8 cellular contexts compared by ENCODE assay signal in the genomic region with DNA sequence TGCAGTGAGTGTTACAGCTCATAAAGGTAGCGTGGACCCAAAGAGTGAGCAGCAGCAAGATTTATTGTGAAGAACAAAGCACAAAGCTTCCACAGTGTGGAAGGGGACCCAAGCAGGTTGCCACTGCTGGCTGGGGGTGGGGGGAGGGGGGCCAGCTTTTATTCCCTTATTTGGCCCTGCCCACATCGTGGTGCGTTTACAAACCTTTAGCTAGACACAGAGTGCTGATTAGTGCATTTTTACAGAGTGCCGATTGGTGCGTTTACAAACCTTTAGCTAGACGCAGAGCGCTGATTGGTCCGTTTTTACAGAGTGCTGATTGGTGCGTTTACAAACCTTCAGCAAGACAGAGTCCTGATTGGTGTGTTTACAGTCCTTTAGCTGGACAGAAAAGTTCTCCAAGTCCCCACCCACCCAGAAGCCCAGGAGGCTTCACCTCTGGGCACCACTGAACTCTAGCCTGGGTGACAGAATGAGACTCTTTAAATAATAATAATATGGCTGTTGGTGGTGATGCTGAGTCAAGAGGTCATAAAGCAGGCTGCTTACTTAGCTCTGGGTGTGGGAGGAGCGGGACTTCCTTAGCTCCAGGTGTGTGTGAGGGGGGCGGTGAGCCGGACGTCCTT. TPM values are rescaled to one million over a fixed set of nuclear protein-coding genes. Genes with fewer than 3 reads are reported as not detected.
DNase-seq lines count a peak whose midpoint lies in the region; ATAC-seq, FAIRE-seq and TF ChIP-seq lines count a peak whose summit lies in the region.
"Not testable (repeated sequence)": the region's sequence is repeated elsewhere in the genome, so short reads cannot be mapped to it uniquely, and the experiment has no call there.

No MANE protein-coding gene starts in this region.

- H3K27ac Mint-ChIP-seq in T-helper 17 cell (peak overlapping the region; percentile 94), osteocyte (ENCODE audit: unreplicated experiment) (peak overlapping the region; percentile 83)

- H3K79me2 ChIP-seq in HCT116 (ENCODE audit: insufficient read depth, low read length): not testable (repeated sequence)
- peaks cover 87% of the 10 kb centered on the region for H3K79me2 ChIP-seq in K562 (ENCODE audit: control insufficient read depth, insufficient read depth, low read length)

- in situ Hi-C loops in K562 (cut with MboI): not testable (repeated sequence)

- not testable (repeated sequence) for TF ChIP-seq RAD21 in HCT116 (IDR thresholded peaks at IDR 0.05; ENCODE audit: low read depth); K562 (CRISPR knock-in tag; conservative IDR thresholded peaks at IDR 0.05 in 1 of 2, IDR thresholded peaks at IDR 0.05 in 1 of 2)

- H3K9me1 ChIP-seq in K562 (ENCODE audit: control insufficient read depth, insufficient read depth, low read length): not testable (repeated sequence)

- H3K27me3 Mint-ChIP-seq in T-helper 17 cell; osteocyte (ENCODE audit: unreplicated experiment): not testable (repeated sequence)

- DNase-seq in GM12892 (ENCODE audit: insufficient read length): peak; percentile 39
- DNase-seq in HCT116 (ENCODE audit: low read depth, low spot score): peak; percentile 90
- DNase-seq in T-helper 17 cell; K562 (ENCODE audit: extremely low read depth in 1 of 4, low spot score in 3 of 4); left ventricle myocardium superior; osteocyte (ENCODE audit: extremely low spot score, unreplicated experiment); uterus: not testable (repeated sequence)

- H3K9me2 ChIP-seq in HCT116 (ENCODE audit: insufficient read depth): not testable (repeated sequence)

- TF ChIP-seq EP300 in K562 (IDR thresholded peaks at IDR 0.05; ENCODE audit: low read length): peak; percentile 58; the same call in 1 of the 2 replicates

- not testable (repeated sequence) for H3K36me3 ChIP-seq in HCT116 (ENCODE audit: control insufficient read depth in 1 of 2, insufficient read depth in 2 of 2, low read length in 2 of 2); HUES6 (ENCODE audit: control insufficient read depth, insufficient read depth, low read length); uterus
- peaks cover 33% of the 10 kb centered on the region for H3K36me3 ChIP-seq in K562 (ENCODE audit: control insufficient read depth, insufficient read depth, low read length)

- H3K4me2 ChIP-seq in HCT116 (ENCODE audit: low read length): peak overlapping the region; percentile 72
- peak overlapping the region; percentile 62 for H3K4me2 ChIP-seq in K562 (ENCODE audit: insufficient read depth, low read length)

- FAIRE-seq in GM12892 (lab: Jason Lieb, UNC): not testable (repeated sequence)
- peak; percentile 81 for FAIRE-seq in K562 (lab: Jason Lieb, UNC)

- WGBS in K562 (ENCODE audit: insufficient coverage, low coverage, missing lambda C conversion rate): 57% methylated on average over 12 of the region's 13 CpGs

- not testable (repeated sequence) for TF ChIP-seq CTCF in HCT116 (IDR thresholded peaks at IDR 0.05 in 2 of 3, conservative IDR thresholded peaks at IDR 0.05 in 1 of 3; ENCODE audit: borderline replicate concordance in 1 of 3, insufficient read depth in 1 of 3, low read depth in 2 of 3, low read length in 2 of 3); K562 (IDR thresholded peaks at IDR 0.05 in 2 of 3, conservative IDR thresholded peaks at IDR 0.05 in 1 of 3; ENCODE audit: insufficient read depth in 2 of 3, low read depth in 1 of 3, low read length in 3 of 3); osteocyte (IDR thresholded peaks at IDR 0.05); uterus (IDR thresholded peaks at IDR 0.05)

- H3K9me3 ChIP-seq in HCT116 (ENCODE audit: control insufficient read depth in 1 of 2, insufficient read depth in 1 of 2, low read depth in 1 of 2, low read length in 2 of 2); HUES6 (ENCODE audit: control insufficient read depth, insufficient read depth, low read depth, low read length); T-helper 17 cell (ENCODE audit: control insufficient read depth, low read length, poor library complexity, severe bottlenecking); uterus: not testable (repeated sequence)
- peaks cover 11% of the 10 kb centered on the region; the same call in 1 of the 2 replicates for H3K9me3 ChIP-seq in K562 (replicated peaks; ENCODE audit: control insufficient read depth, insufficient read depth, low read depth, low read length)

- H3K27ac ChIP-seq in HCT116 (ENCODE audit: low read depth, low read length): 0 out of 2 replicates have a peak overlapping the region, but pooled peaks have one; percentile 20
- not testable (repeated sequence) for H3K27ac ChIP-seq in HUES6 (ENCODE audit: low read depth, low read length)
- H3K27ac ChIP-seq in K562 (ENCODE audit: extremely low read depth, low read depth, low read length): peak overlapping the region; percentile 97
- peak overlapping the region; percentile 70 to 83 for H3K27ac ChIP-seq in uterus

- not testable (repeated sequence) for H4K20me1 ChIP-seq in HCT116 (ENCODE audit: insufficient read depth); K562 (replicated peaks; ENCODE audit: control insufficient read depth, insufficient read depth, low read length)

- H3K27me3 ChIP-seq in HCT116 (ENCODE audit: insufficient read depth, low read length); HUES6 (ENCODE audit: control insufficient read depth, insufficient read depth, low read length); K562 (ENCODE audit: control insufficient read depth in 2 of 2, insufficient read depth in 2 of 2, low read length in 2 of 2); uterus: not testable (repeated sequence)

- H3K4me3 Mint-ChIP-seq in T-helper 17 cell: peak overlapping the region; percentile 94
- H3K4me3 Mint-ChIP-seq in osteocyte (ENCODE audit: unreplicated experiment): peak overlapping the region; percentile 74

- H3K9ac ChIP-seq in HCT116 (ENCODE audit: low read length): peak overlapping the region; percentile 64
- not testable (repeated sequence) for H3K9ac ChIP-seq in HUES6 (ENCODE audit: low read length)
- peak overlapping the region; percentile 37 to 46; a peak in 3 of 4 replicates for H3K9ac ChIP-seq in K562 (ENCODE audit: insufficient read depth in 1 of 2, low read depth in 2 of 2, low read length in 2 of 2)

- TF ChIP-seq POLR2A in GM12892 (IDR thresholded peaks at IDR 0.05; ENCODE audit: low read depth, low read length); HCT116 (IDR thresholded peaks at IDR 0.05; ENCODE audit: borderline replicate concordance, extremely low read depth, insufficient read depth, insufficient read length); K562 (conservative IDR thresholded peaks at IDR 0.05); uterus (IDR thresholded peaks at IDR 0.05): not testable (repeated sequence)

- peaks cover 12 to 41% of the 10 kb centered on the region in 2 experiments for H3K4me1 ChIP-seq in HCT116 (ENCODE audit: control insufficient read depth in 1 of 2, insufficient read depth in 2 of 2, low read length in 2 of 2)
- H3K4me1 ChIP-seq in HUES6 (ENCODE audit: control insufficient read depth, insufficient read depth, low read length): peaks cover 35% of the 10 kb centered on the region
- peaks cover 59 to 64% of the 10 kb centered on the region in 2 experiments for H3K4me1 ChIP-seq in K562 (replicated peaks in 1 of 2; ENCODE audit: control insufficient read depth in 2 of 2, insufficient read depth in 2 of 2, low read length in 2 of 2)
- H3K4me1 ChIP-seq in uterus: not testable (repeated sequence)

- peaks cover 21% of the 10 kb centered on the region for H3K4me1 Mint-ChIP-seq in T-helper 17 cell
- peaks cover 25% of the 10 kb centered on the region for H3K4me1 Mint-ChIP-seq in osteocyte (ENCODE audit: unreplicated experiment)

- peak overlapping the region; percentile 51 to 61 for H3K4me3 ChIP-seq in HCT116 (replicated peaks in 1 of 2; ENCODE audit: low read depth in 1 of 2, low read length in 2 of 2)
- peak overlapping the region; percentile 53 for H3K4me3 ChIP-seq in HUES6 (ENCODE audit: low read depth, low read length)
- peak overlapping the region; percentile 29 for H3K4me3 ChIP-seq in K562
- H3K4me3 ChIP-seq in uterus: peak overlapping the region; percentile 50 to 61

- POLR2A ChIA-PET in HCT116 (lab: Charles Lee): interaction anchor here (0.8 to 1.3 kb wide), 5 partner anchors 10 to 114 kb away, joined by 3 to 7 read pairs (median 3); no protein-coding TSS in a partner anchor
- POLR2A ChIA-PET in K562 (lab: Yijun Ruan, JAX): interaction anchor here (0.7 to 1.9 kb wide), 16 partner anchors 9 to 421 kb away, joined by 3 to 14 read pairs (median 5); partner anchors contain the start of gene ESYT2

- ATAC-seq in HCT116 (peak; percentile 84), T-helper 17 cell (peak; percentile 58), K562 (peak; percentile 48), left ventricle myocardium superior (peak; percentile 10)

- intact Hi-C loops in HCT116 (cut with micrococcal nuclease); K562 (cut with micrococcal nuclease); left ventricle myocardium superior (cut with micrococcal nuclease); uterus (cut with DNase I; ENCODE audit: low total_unique reads): not testable (repeated sequence)

- H3K36me3 Mint-ChIP-seq in T-helper 17 cell (ENCODE audit: low read depth); osteocyte (ENCODE audit: unreplicated experiment): not testable (repeated sequence)

- peak overlapping the region; percentile 67 for H2AFZ ChIP-seq in HCT116 (ENCODE audit: low read depth, low read length, poor library complexity, severe bottlenecking)
- H2AFZ ChIP-seq in K562 (ENCODE audit: low read depth, low read length): peak overlapping the region; percentile 75

- CTCF ChIA-PET in HCT116 (lab: Charles Lee): interaction anchor here (0.9 to 1.2 kb wide), 2 partner anchors 110 to 167 kb away, joined by 3 to 4 read pairs; no protein-coding TSS in a partner anchor
- CTCF ChIA-PET in K562 (lab: Yijun Ruan, JAX; ENCODE audit: low intra/inter-chr PET ratio): not testable (repeated sequence)

- H3K9me3 Mint-ChIP-seq in osteocyte (ENCODE audit: unreplicated experiment): not testable (repeated sequence)

- not testable (repeated sequence) for BruUV-seq in HCT116 (replicated peaks; lab: Mats Ljungman, UMichigan); K562 (replicated peaks; lab: Mats Ljungman, UMichigan)

- RAD21 ChIA-PET in HCT116 (lab: Charles Lee; ENCODE audit: low non-redundant PET in 1 of 2, low total read pairs in 2 of 2, uncharacterized antibody in 2 of 2, unreplicated experiment in 2 of 2): interaction anchor here (0.6 to 0.9 kb wide), 4 partner anchors 41 to 122 kb away, joined by 4 to 6 read pairs (median 4); no protein-coding TSS in a partner anchor

RNA-seq across cellular contexts. Expression of gene DYNC2I1, which starts 6.7 kb away (rescaled TPM):
- 14.6 TPM for polyA plus RNA-seq in GM12892 (2012; ENCODE audit: missing spikeins)
- total RNA-seq in HCT116 (2021; ENCODE audit: unreplicated experiment) (13.6 TPM), T-helper 17 cell (10 to 100 TPM; 12.4 to 15.0 TPM), K562 (2014; rRNA removed) (24.7 and 28.3 TPM in 2 replicates), K562 (2014; rRNA removed; fragmentation: Illumina TruSeq; extraction: Trizol) (21.9 and 24.0 TPM in 2 replicates), K562 (2015; rRNA removed; fragmentation: Illumina TruSeq; extraction: Trizol) (17.7 and 20.6 TPM in 2 replicates), K562 (2021) (23.1 and 27.1 TPM in 2 replicates), left ventricle myocardium superior (32.3 TPM), osteocyte (23.7 and 24.8 TPM in 2 replicates), uterus (10 to 100 TPM; 10.5 to 36.6 (median 23.3) TPM)
- 13.2 and 15.5 TPM in 2 replicates for polyA plus RNA-seq in HCT116 (2012)
- total RNA-seq in K562 (2011; cell fraction: chromatin; rRNA removed; ENCODE audit: low replicate concordance): 95.4 and 308 TPM in 2 replicates
- total RNA-seq in K562 (2011; cell fraction: nucleolus; rRNA removed): 44.7 and 52.6 TPM in 2 replicates
- total RNA-seq in K562 (2011; cell fraction: nucleoplasm; rRNA removed): 111 and 142 TPM in 2 replicates
- polyA plus RNA-seq in K562 (2011; rRNA removed) (33.3 and 37.9 TPM in 2 replicates), K562 (2014; fragmentation: Illumina TruSeq; extraction: Trizol) (20.3 and 36.5 TPM in 2 replicates), K562 (2014; fragmentation: Nextera tagmentation; extraction: Ambion mirVana) (1 to 10 TPM; 1.3 to 1.6 TPM), K562 (2014; rRNA removed) (39.3 and 42.5 TPM in 2 replicates)
- 44.5 and 61.9 TPM in 2 replicates for polyA plus RNA-seq in K562 (2011; cell fraction: cytosol; rRNA removed)
- polyA plus RNA-seq in K562 (2011; cell fraction: nucleus; rRNA removed): 138 and 267 TPM in 2 replicates
- polyA plus RNA-seq in K562 (2012): 27.1 and 46.7 TPM in 2 replicates
- 42.0 and 45.1 TPM in 2 replicates for polyA minus RNA-seq in K562 (2011; rRNA and poly(A)+ RNA removed)
- 20.7 and 21.2 TPM in 2 replicates for polyA minus RNA-seq in K562 (2011; cell fraction: cytosol; rRNA and poly(A)+ RNA removed)
- 40.8 and 41.6 TPM in 2 replicates for polyA minus RNA-seq in K562 (2011; cell fraction: nucleus; rRNA and poly(A)+ RNA removed)

RNA-seq across cellular contexts. Expression of gene ESYT2, which starts 33.8 kb away (rescaled TPM):
- 22.7 TPM for polyA plus RNA-seq in GM12892 (2012; ENCODE audit: missing spikeins)
- total RNA-seq in HCT116 (2021; ENCODE audit: unreplicated experiment) (68.2 TPM), T-helper 17 cell (100 to 1,000 TPM; 104 to 113 TPM), K562 (2014; rRNA removed) (64.7 and 68.7 TPM in 2 replicates), K562 (2014; rRNA removed; fragmentation: Illumina TruSeq; extraction: Trizol) (70.9 and 72.5 TPM in 2 replicates), K562 (2015; rRNA removed; fragmentation: Illumina TruSeq; extraction: Trizol) (63.1 and 67.1 TPM in 2 replicates), K562 (2021) (62.4 and 67.5 TPM in 2 replicates), left ventricle myocardium superior (44.3 TPM), osteocyte (146 and 156 TPM in 2 replicates), uterus (100 to 1,000 TPM in 2 of 4 donors, 10 to 100 TPM in 2; 91.6 to 159 (median 100) TPM)
- polyA plus RNA-seq in HCT116 (2012): 48.8 and 57.5 TPM in 2 replicates
- total RNA-seq in K562 (2011; cell fraction: chromatin; rRNA removed; ENCODE audit: low replicate concordance): 111 and 160 TPM in 2 replicates
- total RNA-seq in K562 (2011; cell fraction: nucleolus; rRNA removed): 87.6 and 91.1 TPM in 2 replicates
- 118 and 155 TPM in 2 replicates for total RNA-seq in K562 (2011; cell fraction: nucleoplasm; rRNA removed)
- polyA plus RNA-seq in K562 (2011; rRNA removed) (57.5 and 86.9 TPM in 2 replicates), K562 (2014; fragmentation: Illumina TruSeq; extraction: Trizol) (55.5 and 58.2 TPM in 2 replicates), K562 (2014; fragmentation: Nextera tagmentation; extraction: Ambion mirVana) (1 to 10 TPM; 5.8 to 8.3 TPM), K562 (2014; rRNA removed) (44.0 and 45.2 TPM in 2 replicates)
- 44.1 and 45.9 TPM in 2 replicates for polyA plus RNA-seq in K562 (2011; cell fraction: cytosol; rRNA removed)
- 43.3 and 60.6 TPM in 2 replicates for polyA plus RNA-seq in K562 (2011; cell fraction: nucleus; rRNA removed)
- 47.5 and 54.2 TPM in 2 replicates for polyA plus RNA-seq in K562 (2012)
- polyA minus RNA-seq in K562 (2011; rRNA and poly(A)+ RNA removed): 119 and 154 TPM in 2 replicates
- polyA minus RNA-seq in K562 (2011; cell fraction: cytosol; rRNA and poly(A)+ RNA removed): 70.0 and 93.0 TPM in 2 replicates
- polyA minus RNA-seq in K562 (2011; cell fraction: nucleus; rRNA and poly(A)+ RNA removed): 35.4 and 43.4 TPM in 2 replicates

Comparison
In these comparisons a context has a peak if more than half of its experiments do, and no peak if none do; other contexts are left out.
1. ATAC-seq: peak in every context shown above with its lines; median percentile 84 in HCT116; 58 in T-helper 17 cell; 48 in K562; 10 in left ventricle myocardium superior.